20 cellular contexts compared by ENCODE assay signal in genomic region chr10:68112837-68113236, GRCh38. TPM values are rescaled to one million over a fixed set of nuclear protein-coding genes. Genes with fewer than 3 reads are reported as not detected.
DNase-seq lines count a peak whose midpoint lies in the region; ATAC-seq, FAIRE-seq and TF ChIP-seq lines count a peak whose summit lies in the region.
"Had no signal": no experiment of that assay in that cellular context is flagged by ENCODE, and none has a peak within 500 bp of the region (broad histone marks: within the 10 kb centered on the region; RNA-seq: fewer than 3 reads in every experiment).

No MANE protein-coding gene starts in this region.

- H2AFZ ChIP-seq in HepG2 (ENCODE audit: low read length) = no peak overlapping the region
- H2AFZ ChIP-seq: GM23248 had no signal

- H3K9me3 ChIP-seq in heart right ventricle (no peaks in the 10 kb centered on the region), liver (ENCODE audit: control insufficient read depth in 4 of 4, low read length in 3 of 4) (no peaks in the 10 kb centered on the region), HepG2 (ENCODE audit: low read length) (no peaks in the 10 kb centered on the region), skeletal muscle tissue (ENCODE audit: control insufficient read depth in 3 of 3, low read length in 3 of 3) (no peaks in the 10 kb centered on the region)
- H3K9me3 ChIP-seq: BE2C had no signal

- H3K9ac ChIP-seq in liver (ENCODE audit: low read depth in 1 of 2, low read length in 2 of 2) (no peak overlapping the region), HepG2 (ENCODE audit: insufficient read depth, low read depth, low read length) (no peak overlapping the region), skeletal muscle tissue (ENCODE audit: low read depth in 1 of 3, low read length in 3 of 3) (peak overlapping the region; percentile 0 to 94 (median 83))
- H3K9ac ChIP-seq: GM23248 had no signal

- no peak for TF ChIP-seq POLR2A in HepG2 (IDR thresholded peaks at IDR 0.05; ENCODE audit: insufficient read depth in 1 of 2, low read depth in 2 of 2, low read length in 2 of 2)

- H3K27me3 ChIP-seq in heart right ventricle (no peaks in the 10 kb centered on the region), liver (ENCODE audit: control insufficient read depth in 4 of 4, insufficient read depth in 4 of 4, low read length in 3 of 4) (no peaks in the 10 kb centered on the region), HepG2 (ENCODE audit: control insufficient read depth in 1 of 2, insufficient read depth in 2 of 2, low read length in 2 of 2) (peaks cover 0 to 3% of the 10 kb centered on the region in 2 experiments; a peak in 1 of 5 replicates), skeletal muscle tissue (ENCODE audit: control insufficient read depth in 3 of 3, insufficient read depth in 3 of 3, low read length in 3 of 3) (no peaks in the 10 kb centered on the region)
- H3K27me3 ChIP-seq: BE2C had no signal

- FAIRE-seq in HepG2 (lab: Jason Lieb, UNC) (no peak), D721Med (lab: Jason Lieb, UNC) (no peak)
- FAIRE-seq: G401.6, GM12891, GM19239 had no signal

- no peaks in the 10 kb centered on the region for H4K20me1 ChIP-seq in HepG2 (ENCODE audit: insufficient read depth, low read length)

- POLR2A ChIA-PET in HepG2 (lab: Yijun Ruan, JAX) = no interaction called here

- H3K27ac ChIP-seq in heart right ventricle (peak overlapping the region in 5 of 10 donors; percentile 75 to 89 (median 84)), liver (ENCODE audit: low read depth in 1 of 2, low read length in 2 of 2) (peak overlapping the region in 1 of 2 donors; percentile 46), HepG2 (ENCODE audit: extremely low read length, insufficient read depth, low read length) (no peak overlapping the region), skeletal muscle tissue (ENCODE audit: low read depth, low read length) (peak overlapping the region; percentile 97)
- H3K27ac ChIP-seq: GM23248, HL-60 had no signal

- intact Hi-C loops in heart right ventricle (cut with DNase I) = no loop called here
- intact Hi-C loops in Right ventricle myocardium superior (cut with DNase I) = no loop called here
- intact Hi-C loops in HepG2 (cut with micrococcal nuclease; ENCODE audit: unreplicated experiment) = no loop called here

- TF ChIP-seq CTCF in heart right ventricle (IDR thresholded peaks at IDR 0.05) (no peak), liver (IDR thresholded peaks at IDR 0.05; ENCODE audit: low read depth, low read length, missing input control) (no peak), HepG2 (CRISPR knock-in tag; IDR thresholded peaks at IDR 0.05) (no peak), D721Med (IDR thresholded peaks at IDR 0.05; ENCODE audit: insufficient read depth, missing control alignments) (no peak)

- CTCF ChIA-PET in HepG2 (lab: Yijun Ruan, JAX; ENCODE audit: low intra/inter-chr PET ratio, low total read pairs) = no interaction called here

- H3K4me2 ChIP-seq in HepG2 (ENCODE audit: low read depth, low read length) = no peak overlapping the region

- TF ChIP-seq RAD21 in liver (IDR thresholded peaks at IDR 0.05) (peak in 1 of 2 donors; percentile 15), HepG2 (CRISPR knock-in tag; IDR thresholded peaks at IDR 0.05) (no peak)

- no TSS peak for BruUV-seq in HepG2 (replicated peaks; lab: Mats Ljungman, UMichigan)

- 79 to 86% methylated on average over 1 of the region's 1 CpG for WGBS in heart right ventricle, 2 donors
- WGBS in liver = 42% methylated on average over 1 of the region's 1 CpG
- 29% methylated on average over 1 of the region's 1 CpG for WGBS in HepG2 (ENCODE audit: low lambda C conversion rate)

- TF ChIP-seq EP300 in HepG2 (IDR thresholded peaks at IDR 0.05; ENCODE audit: low read depth in 2 of 2, low read length in 2 of 2) (no peak), HepG2 (CRISPR knock-in tag; IDR thresholded peaks at IDR 0.05; ENCODE audit: borderline replicate concordance) (no peak)

- H3K36me3 ChIP-seq in heart right ventricle (no peaks in the 10 kb centered on the region), liver (ENCODE audit: control insufficient read depth in 4 of 4, insufficient read depth in 3 of 4, low read depth in 1 of 4, low read length in 3 of 4) (no peaks in the 10 kb centered on the region), HepG2 (replicated peaks in 1 of 2; ENCODE audit: control insufficient read depth in 1 of 2, insufficient read depth in 2 of 2, low read length in 2 of 2) (no peaks in the 10 kb centered on the region), skeletal muscle tissue (ENCODE audit: control insufficient read depth in 3 of 3, insufficient read depth in 3 of 3, low read length in 3 of 3) (peaks cover 0 to 6% (median 5%) of the 10 kb centered on the region in 3 donors)
- H3K36me3 ChIP-seq: BE2C had no signal

- no peaks in the 10 kb centered on the region for H3K79me2 ChIP-seq in HepG2 (ENCODE audit: insufficient read depth, low read length)

- DNase-seq in heart right ventricle (no peak), Right ventricle myocardium superior (no peak), HepG2 (ENCODE audit: low spot score) (no peak), left lobe of liver (ENCODE audit: low spot score) (no peak), D721Med (ENCODE audit: insufficient read length, low spot score) (no peak), RPMI8226 (no peak)
- DNase-seq: 8988T; BE2C; C1 segment of cervical spinal cord; CD4-positive, CD25-positive, alpha-beta regulatory T cell; CD8-positive, alpha-beta memory T cell; COR-L47; GM23248; HCEC 1CT had no signal

- H3K4me1 ChIP-seq in heart right ventricle (peaks cover 0 to 3% (median 0%) of the 10 kb centered on the region in 9 donors), liver (ENCODE audit: control insufficient read depth in 4 of 4, insufficient read depth in 4 of 4, low read length in 3 of 4) (peaks cover 2 to 15% (median 8%) of the 10 kb centered on the region in 4 donors), HepG2 (ENCODE audit: insufficient read depth, low read length) (0 out of 2 replicates have a peak, but pooled peaks cover 6% of the 10 kb centered on the region), skeletal muscle tissue (ENCODE audit: control insufficient read depth in 3 of 3, insufficient read depth in 3 of 3, low read length in 3 of 3) (peaks cover 6 to 18% (median 8%) of the 10 kb centered on the region in 3 donors)
- H3K4me1 ChIP-seq: BE2C had no signal

- ATAC-seq in heart right ventricle (no peak), Right ventricle myocardium superior (ENCODE audit: poor library complexity) (no peak), HepG2 (no peak), left lobe of liver (peak; percentile 90)

- in situ Hi-C loops in HepG2 (cut with HindIII; ENCODE audit: extremely low pct_ligation_motif_present, low pct_unique_long_range_greater_than_20kb) = no loop called here

- H3K4me3 ChIP-seq in heart right ventricle = peak overlapping the region in 6 of 10 donors; percentile 32 to 58 (median 52)
- no peak overlapping the region for H3K4me3 ChIP-seq in liver (ENCODE audit: low read depth in 1 of 3, low read length in 3 of 3)
- H3K4me3 ChIP-seq in HepG2 (replicated peaks in 1 of 3; ENCODE audit: insufficient read depth in 1 of 3, low read depth in 2 of 3, low read length in 3 of 3) = no peak overlapping the region
- H3K4me3 ChIP-seq in skeletal muscle tissue (ENCODE audit: low read length in 3 of 3) = peak overlapping the region; percentile 67 to 90 (median 68)
- H3K4me3 ChIP-seq: GM23248 had no signal

RNA-seq across cellular contexts. Expression of gene MYPN, which starts 3.5 kb away (rescaled TPM):
- total RNA-seq in heart right ventricle (100 to 1,000 TPM in 8 of 10 donors, 10 to 100 TPM in 2; 86.5 to 302 (median 175) TPM), Right ventricle myocardium superior (92.0 TPM), liver (under 1 TPM in 1 of 2 donors, not detected in 1; 0.08 TPM), HepG2 (2016; rRNA removed; fragmentation: Illumina TruSeq; extraction: Trizol) (not detected in 2 replicates), left lobe of liver (not detected), skeletal muscle tissue (57.4 TPM)
- polyA plus RNA-seq in heart right ventricle (10 to 100 TPM; 27.1 to 67.2 TPM), liver (under 1 TPM; 0.01 to 0.03 TPM), HepG2 (2011; rRNA removed) (0.01 TPM in 1 of 2 replicates, not detected in the other)
- total RNA-seq in HepG2 (2016; cell fraction: cytosol; rRNA removed; fragmentation: Illumina TruSeq; extraction: Trizol; ENCODE audit: low read depth) = not detected in 2 replicates
- 0.04 TPM in 1 of 2 replicates, not detected in the other for total RNA-seq in HepG2 (2016; cell fraction: insoluble cytoplasmic fraction; rRNA removed; fragmentation: Illumina TruSeq; extraction: Trizol)
- not detected in 2 replicates for total RNA-seq in HepG2 (2016; cell fraction: membrane; rRNA removed; fragmentation: Illumina TruSeq; extraction: Trizol)
- total RNA-seq in HepG2 (2016; cell fraction: nucleus; rRNA removed; fragmentation: Illumina TruSeq; extraction: Trizol) = not detected in 2 replicates
- polyA plus RNA-seq in HepG2 (2011; cell fraction: cytosol; rRNA removed) = 0.01 TPM in 1 of 2 replicates, not detected in the other
- polyA plus RNA-seq in HepG2 (2011; cell fraction: nucleus; rRNA removed) = not detected in 2 replicates
- polyA plus RNA-seq in HepG2 (2012) = not detected in 2 replicates
- polyA plus RNA-seq in HepG2 (2016; cell fraction: cytosol; fragmentation: Illumina TruSeq; extraction: Trizol; ENCODE audit: low read depth) = not detected in 2 replicates
- not detected in 2 replicates for polyA plus RNA-seq in HepG2 (2016; cell fraction: insoluble cytoplasmic fraction; fragmentation: Illumina TruSeq; extraction: Trizol; ENCODE audit: low read depth)
- polyA plus RNA-seq in HepG2 (2016; cell fraction: membrane; fragmentation: Illumina TruSeq; extraction: Trizol; ENCODE audit: low read depth) = not detected in 2 replicates
- polyA plus RNA-seq in HepG2 (2016; cell fraction: nucleus; fragmentation: Illumina TruSeq; extraction: Trizol; ENCODE audit: insufficient read depth, low read depth) = not detected in 2 replicates
- 77.2 TPM in 1 of 2 replicates, not detected in the other for polyA minus RNA-seq in HepG2 (2011; rRNA and poly(A)+ RNA removed; ENCODE audit: low replicate concordance)
- polyA minus RNA-seq in HepG2 (2011; cell fraction: cytosol; rRNA and poly(A)+ RNA removed) = 0.18 and 0.20 TPM in 2 replicates
- 0.12 and 0.26 TPM in 2 replicates for polyA minus RNA-seq in HepG2 (2011; cell fraction: nucleus; rRNA and poly(A)+ RNA removed)
- total RNA-seq: CD4-positive, CD25-positive, alpha-beta regulatory T cell; CD8-positive, alpha-beta memory T cell had no signal
- polyA plus RNA-seq: CD4-positive, CD25-positive, alpha-beta regulatory T cell; CD8-positive, alpha-beta memory T cell had no signal

RNA-seq across cellular contexts. Expression of gene HERC4, which starts 37.8 kb away (rescaled TPM):
- total RNA-seq in heart right ventricle (10 to 100 TPM; 23.3 to 42.1 (median 32.3) TPM), Right ventricle myocardium superior (24.1 TPM), liver (10 to 100 TPM; 20.5 to 53.2 TPM), HepG2 (2016; rRNA removed; fragmentation: Illumina TruSeq; extraction: Trizol) (20.0 and 20.2 TPM in 2 replicates), left lobe of liver (21.5 TPM), skeletal muscle tissue (64.7 TPM)
- polyA plus RNA-seq in heart right ventricle (10 to 100 TPM in 1 of 2 donors, 1 to 10 TPM in 1; 10.0 to 18.5 TPM), liver (10 to 100 TPM in 1 of 2 donors, 1 to 10 TPM in 1; 7.3 to 11.4 TPM), HepG2 (2011; rRNA removed) (9.8 and 10.1 TPM in 2 replicates)
- total RNA-seq in HepG2 (2016; cell fraction: cytosol; rRNA removed; fragmentation: Illumina TruSeq; extraction: Trizol; ENCODE audit: low read depth) = 13.3 and 16.7 TPM in 2 replicates
- 19.5 and 21.2 TPM in 2 replicates for total RNA-seq in HepG2 (2016; cell fraction: insoluble cytoplasmic fraction; rRNA removed; fragmentation: Illumina TruSeq; extraction: Trizol)
- 12.0 and 14.9 TPM in 2 replicates for total RNA-seq in HepG2 (2016; cell fraction: membrane; rRNA removed; fragmentation: Illumina TruSeq; extraction: Trizol)
- total RNA-seq in HepG2 (2016; cell fraction: nucleus; rRNA removed; fragmentation: Illumina TruSeq; extraction: Trizol) = 40.9 and 41.7 TPM in 2 replicates
- polyA plus RNA-seq in HepG2 (2011; cell fraction: cytosol; rRNA removed) = 2.5 and 4.7 TPM in 2 replicates
- 12.8 and 18.8 TPM in 2 replicates for polyA plus RNA-seq in HepG2 (2011; cell fraction: nucleus; rRNA removed)
- polyA plus RNA-seq in HepG2 (2012) = 15.3 and 17.7 TPM in 2 replicates
- polyA plus RNA-seq in HepG2 (2016; cell fraction: cytosol; fragmentation: Illumina TruSeq; extraction: Trizol; ENCODE audit: low read depth) = 1.1 and 1.4 TPM in 2 replicates
- 14.6 and 14.9 TPM in 2 replicates for polyA plus RNA-seq in HepG2 (2016; cell fraction: insoluble cytoplasmic fraction; fragmentation: Illumina TruSeq; extraction: Trizol; ENCODE audit: low read depth)
- 1.9 and 2.3 TPM in 2 replicates for polyA plus RNA-seq in HepG2 (2016; cell fraction: membrane; fragmentation: Illumina TruSeq; extraction: Trizol; ENCODE audit: low read depth)
- 30.2 and 36.2 TPM in 2 replicates for polyA plus RNA-seq in HepG2 (2016; cell fraction: nucleus; fragmentation: Illumina TruSeq; extraction: Trizol; ENCODE audit: insufficient read depth, low read depth)
- polyA minus RNA-seq in HepG2 (2011; rRNA and poly(A)+ RNA removed; ENCODE audit: low replicate concordance) = 6.1 and 29.6 TPM in 2 replicates
- 10.3 and 11.3 TPM in 2 replicates for polyA minus RNA-seq in HepG2 (2011; cell fraction: cytosol; rRNA and poly(A)+ RNA removed)
- 79.1 and 80.8 TPM in 2 replicates for polyA minus RNA-seq in HepG2 (2011; cell fraction: nucleus; rRNA and poly(A)+ RNA removed)

Comparison
In these comparisons a context has a peak if more than half of its experiments do, and no peak if none do; other contexts are left out.
1. H3K4me3 ChIP-seq: peak in heart right ventricle (6 of 10) and skeletal muscle tissue (3 of 3); none in liver (0 of 3) and HepG2 (0 of 3).
2. H3K9ac ChIP-seq: peak in skeletal muscle tissue (3 of 3); none in liver (0 of 2) and HepG2 (single experiment).
3. RNA of gene MYPN, which starts 3.5 kb away (total RNA-seq): 86.5 to 302 TPM in heart right ventricle, 92.0 TPM in Right ventricle myocardium superior (single experiment) and 57.4 TPM in skeletal muscle tissue (single experiment); 0.08 TPM in liver, 0.04 TPM in HepG2 and not detected in left lobe of liver (single experiment); every median in the first group is over 10 times any median in the second.